19 cellular contexts compared by ENCODE assay signal in genomic region chr14:104092931-104093365, GRCh38. TPM values are rescaled to one million over a fixed set of nuclear protein-coding genes. Genes with fewer than 3 reads are reported as not detected.
A peak's percentile ranks its signal among the peaks of the same experiment; 100 is the strongest.
DNase-seq lines count a peak whose midpoint lies in the region; ATAC-seq and TF ChIP-seq lines count a peak whose summit lies in the region.
"Had no signal": no experiment of that assay in that cellular context is flagged by ENCODE, and none has a peak within 500 bp of the region (broad histone marks: within the 10 kb centered on the region; RNA-seq: fewer than 3 reads in every experiment).

No MANE protein-coding gene starts in this region.

- no peak overlapping the region for H2AFZ ChIP-seq in hepatocyte

- 0 out of 2 replicates have a peak overlapping the region, but pooled peaks have one; percentile 6 for H3K27ac ChIP-seq in BLaER1
- H3K27ac ChIP-seq in left ventricle myocardium inferior (replicated peaks), result no peak overlapping the region
- H3K27ac ChIP-seq in hepatocyte, result no peak overlapping the region
- H3K27ac ChIP-seq: BLaER1 treated with 17β-estradiol and CSF1 and Interleukin-3, amounts not matched to agents 10 nM and 100 nM had no signal

- peak; percentile 14 for DNase-seq in BE2C
- DNase-seq in left ventricle myocardium inferior, result peak; percentile 8
- peak; percentile 67 for DNase-seq in posterior vena cava (ENCODE audit: low spot score)
- no peak for DNase-seq in hepatocyte (ENCODE audit: low spot score)
- DNase-seq in DMS53 (lab: John Stamatoyannopoulos, UW), result no peak
- DNase-seq: DMS153, GOT3, MG63, NCI-H1417, NCI-H1694 treated with DMSO at 0.1 percent for 48 hours, NCI-H2081 treated with DMSO at 0.1 percent for 48 hours, NCI-H2171 treated with DMSO at 0.1 percent for 48 hours, NCI-H524 treated with DMSO at 0.1 percent for 48 hours had no signal

- H3K36me3 ChIP-seq in BE2C (no peaks in the 10 kb centered on the region), BLaER1 (no peaks in the 10 kb centered on the region), left ventricle myocardium inferior (no peaks in the 10 kb centered on the region), hepatocyte (replicated peaks; ENCODE audit: insufficient read depth, low read depth) (no peaks in the 10 kb centered on the region)
- H3K36me3 ChIP-seq: BLaER1 treated with 17β-estradiol and CSF1 and Interleukin-3, amounts not matched to agents 10 nM and 100 nM; MG63 had no signal

- intact Hi-C loops in left ventricle myocardium inferior (cut with micrococcal nuclease) (no loop called here), posterior vena cava (cut with DNase I) (loop anchor here in 1 of 2 donors (10.0 kb wide), 1 partner anchor 472 kb away; no protein-coding TSS in a partner anchor)

- TF ChIP-seq CTCF in BE2C (IDR thresholded peaks at IDR 0.05; ENCODE audit: low read depth, low read length) (no peak), left ventricle myocardium inferior (IDR thresholded peaks at IDR 0.05; ENCODE audit: borderline replicate concordance) (no peak), hepatocyte (IDR thresholded peaks at IDR 0.05; ENCODE audit: poor library complexity) (no peak)

- no peak overlapping the region for H3K9ac ChIP-seq in BLaER1

- WGBS in hepatocyte (ENCODE audit: low lambda C conversion rate, missing lambda C conversion rate), result 93% methylated on average over 11 of the region's 11 CpGs

- no peaks in the 10 kb centered on the region for H3K27me3 ChIP-seq in BE2C
- no peaks in the 10 kb centered on the region for H3K27me3 ChIP-seq in BLaER1
- peaks cover 37% of the 10 kb centered on the region for H3K27me3 ChIP-seq in left ventricle myocardium inferior (ENCODE audit: low read depth)
- no peaks in the 10 kb centered on the region for H3K27me3 ChIP-seq in hepatocyte
- H3K27me3 ChIP-seq: BLaER1 treated with 17β-estradiol and CSF1 and Interleukin-3, amounts not matched to agents 10 nM and 100 nM; MG63 had no signal

- H3K9me3 ChIP-seq in BE2C (no peaks in the 10 kb centered on the region), BLaER1 (peaks cover 23% of the 10 kb centered on the region), left ventricle myocardium inferior (replicated peaks) (no peaks in the 10 kb centered on the region), hepatocyte (ENCODE audit: low read depth) (no peaks in the 10 kb centered on the region)
- H3K9me3 ChIP-seq: MG63 had no signal

- H4K20me1 ChIP-seq in BLaER1 (no peaks in the 10 kb centered on the region), hepatocyte (ENCODE audit: insufficient read depth, poor library complexity, severe bottlenecking) (no peaks in the 10 kb centered on the region)

- H3K9me2 ChIP-seq in hepatocyte (replicated peaks; ENCODE audit: insufficient read depth), result no peaks in the 10 kb centered on the region

- H3K4me1 ChIP-seq in BE2C, result peaks cover 13% of the 10 kb centered on the region
- H3K4me1 ChIP-seq in BLaER1, result peaks cover 49% of the 10 kb centered on the region
- peaks cover 16% of the 10 kb centered on the region for H3K4me1 ChIP-seq in left ventricle myocardium inferior
- no peaks in the 10 kb centered on the region for H3K4me1 ChIP-seq in hepatocyte (ENCODE audit: insufficient read depth)

- H3K79me2 ChIP-seq in hepatocyte, result no peaks in the 10 kb centered on the region

- H3K4me3 ChIP-seq in BE2C (ENCODE audit: low read depth, low read length) (no peak overlapping the region), BLaER1 (no peak overlapping the region), left ventricle myocardium inferior (no peak overlapping the region), hepatocyte (no peak overlapping the region)
- H3K4me3 ChIP-seq: BLaER1 treated with 17β-estradiol and CSF1 and Interleukin-3, amounts not matched to agents 10 nM and 100 nM; MG63 had no signal

- H3K4me2 ChIP-seq in BLaER1 (no peak overlapping the region), hepatocyte (no peak overlapping the region)
- H3K4me2 ChIP-seq: BLaER1 treated with 17β-estradiol and CSF1 and Interleukin-3, amounts not matched to agents 10 nM and 100 nM had no signal

- no peak for ATAC-seq in HG03469 (IDR thresholded peaks at IDR 0.05; ENCODE audit: unreplicated experiment)

RNA-seq across cellular contexts. Expression of gene ASPG, which starts 7.4 kb away (rescaled TPM):
- polyA plus RNA-seq in BE2C (2012; ENCODE audit: insufficient read depth, insufficient read length, low read depth), result not detected
- total RNA-seq in left ventricle myocardium inferior, result 27.1 TPM
- total RNA-seq in posterior vena cava, result 1 to 10 TPM; 1.3 to 3.2 TPM
- total RNA-seq in hepatocyte, result 4.9 and 5.9 TPM in 2 replicates
- 14.7 and 20.3 TPM in 2 replicates for polyA plus RNA-seq in hepatocyte
- total RNA-seq: CD4-positive, alpha-beta memory T cell; Daoy had no signal
- polyA plus RNA-seq: CD4-positive, alpha-beta memory T cell had no signal

RNA-seq across cellular contexts. Expression of gene KIF26A, which starts 45.4 kb away (rescaled TPM):
- polyA plus RNA-seq in BE2C (2012; ENCODE audit: insufficient read depth, insufficient read length, low read depth), result 87.1 TPM
- total RNA-seq in left ventricle myocardium inferior (6.5 TPM), posterior vena cava (1 to 10 TPM; 5.0 to 6.9 TPM), hepatocyte (5.0 and 6.1 TPM in 2 replicates)
- 3.5 and 4.4 TPM in 2 replicates for polyA plus RNA-seq in hepatocyte
- total RNA-seq: LHCN-M2 had no signal

Comparison
In these comparisons a context has a peak if more than half of its experiments do, and no peak if none do; other contexts are left out.
1. DNase-seq: peak in BE2C (single experiment), left ventricle myocardium inferior (single experiment) and posterior vena cava (single experiment); none in hepatocyte (single experiment) and DMS53 (single experiment).